In genomic region chr9:130039504-130040147, GRCh38 we compare ENCODE assay signal across 1 cellular context.
TF ChIP-seq lines count a peak whose summit lies in the region.

No MANE protein-coding gene starts in this region.

TF ChIP-seq in HepG2, 621 proteins besides CTCF, POLR2A, EP300 and RAD21:
- peak; percentile 18 for TF ChIP-seq STAG1 (CRISPR knock-in tag; IDR thresholded peaks at IDR 0.05)
- TF ChIP-seq, protein P1, sequence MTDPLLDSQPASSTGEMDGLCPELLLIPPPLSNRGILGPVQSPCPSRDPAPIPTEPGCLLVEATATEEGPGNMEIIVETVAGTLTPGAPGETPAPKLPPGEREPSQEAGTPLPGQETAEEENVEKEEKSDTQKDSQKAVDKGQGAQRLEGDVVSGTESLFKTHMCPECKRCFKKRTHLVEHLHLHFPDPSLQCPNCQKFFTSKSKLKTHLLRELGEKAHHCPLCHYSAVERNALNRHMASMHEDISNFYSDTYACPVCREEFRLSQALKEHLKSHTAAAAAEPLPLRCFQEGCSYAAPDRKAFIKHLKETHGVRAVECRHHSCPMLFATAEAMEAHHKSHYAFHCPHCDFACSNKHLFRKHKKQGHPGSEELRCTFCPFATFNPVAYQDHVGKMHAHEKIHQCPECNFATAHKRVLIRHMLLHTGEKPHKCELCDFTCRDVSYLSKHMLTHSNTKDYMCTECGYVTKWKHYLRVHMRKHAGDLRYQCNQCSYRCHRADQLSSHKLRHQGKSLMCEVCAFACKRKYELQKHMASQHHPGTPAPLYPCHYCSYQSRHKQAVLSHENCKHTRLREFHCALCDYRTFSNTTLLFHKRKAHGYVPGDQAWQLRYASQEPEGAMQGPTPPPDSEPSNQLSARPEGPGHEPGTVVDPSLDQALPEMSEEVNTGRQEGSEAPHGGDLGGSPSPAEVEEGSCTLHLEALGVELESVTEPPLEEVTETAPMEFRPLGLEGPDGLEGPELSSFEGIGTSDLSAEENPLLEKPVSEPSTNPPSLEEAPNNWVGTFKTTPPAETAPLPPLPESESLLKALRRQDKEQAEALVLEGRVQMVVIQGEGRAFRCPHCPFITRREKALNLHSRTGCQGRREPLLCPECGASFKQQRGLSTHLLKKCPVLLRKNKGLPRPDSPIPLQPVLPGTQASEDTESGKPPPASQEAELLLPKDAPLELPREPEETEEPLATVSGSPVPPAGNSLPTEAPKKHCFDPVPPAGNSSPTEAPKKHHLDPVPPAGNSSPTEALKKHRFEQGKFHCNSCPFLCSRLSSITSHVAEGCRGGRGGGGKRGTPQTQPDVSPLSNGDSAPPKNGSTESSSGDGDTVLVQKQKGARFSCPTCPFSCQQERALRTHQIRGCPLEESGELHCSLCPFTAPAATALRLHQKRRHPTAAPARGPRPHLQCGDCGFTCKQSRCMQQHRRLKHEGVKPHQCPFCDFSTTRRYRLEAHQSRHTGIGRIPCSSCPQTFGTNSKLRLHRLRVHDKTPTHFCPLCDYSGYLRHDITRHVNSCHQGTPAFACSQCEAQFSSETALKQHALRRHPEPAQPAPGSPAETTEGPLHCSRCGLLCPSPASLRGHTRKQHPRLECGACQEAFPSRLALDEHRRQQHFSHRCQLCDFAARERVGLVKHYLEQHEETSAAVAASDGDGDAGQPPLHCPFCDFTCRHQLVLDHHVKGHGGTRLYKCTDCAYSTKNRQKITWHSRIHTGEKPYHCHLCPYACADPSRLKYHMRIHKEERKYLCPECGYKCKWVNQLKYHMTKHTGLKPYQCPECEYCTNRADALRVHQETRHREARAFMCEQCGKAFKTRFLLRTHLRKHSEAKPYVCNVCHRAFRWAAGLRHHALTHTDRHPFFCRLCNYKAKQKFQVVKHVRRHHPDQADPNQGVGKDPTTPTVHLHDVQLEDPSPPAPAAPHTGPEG (CRISPR knock-in tag; IDR thresholded peaks at IDR 0.05), result no peak
